In genomic region chr18:58378411-58378820, GRCh38 we compare ENCODE assay signal across 21 cellular contexts.
DNase-seq lines count a peak whose midpoint lies in the region; ATAC-seq and TF ChIP-seq lines count a peak whose summit lies in the region.
"Had no signal": no experiment of that assay in that cellular context is flagged by ENCODE, and none has a peak within 500 bp of the region (broad histone marks: within the 10 kb centered on the region; RNA-seq: fewer than 3 reads in every experiment).

No MANE protein-coding gene starts in this region.

- H2BK12ac ChIP-seq in neuronal stem cell (ENCODE audit: low read length), result no peak overlapping the region

- no peaks in the 10 kb centered on the region for H3K27me3 ChIP-seq in right atrium auricular region
- H3K27me3 ChIP-seq in H7 (ENCODE audit: control insufficient read depth, insufficient read depth, low read length), result no peaks in the 10 kb centered on the region
- no peaks in the 10 kb centered on the region for H3K27me3 ChIP-seq in endodermal cell (ENCODE audit: control insufficient read depth, insufficient read depth, low read length, poor library complexity, severe bottlenecking)
- no peaks in the 10 kb centered on the region for H3K27me3 ChIP-seq in neuronal stem cell (ENCODE audit: control insufficient read depth in 3 of 3, insufficient read depth in 3 of 3, low read depth in 1 of 3, low read length in 3 of 3)
- H3K27me3 ChIP-seq: SJCRH30 had no signal

- H2AFZ ChIP-seq in neuronal stem cell (ENCODE audit: low read length), result no peak overlapping the region

- H2BK120ac ChIP-seq in neuronal stem cell (ENCODE audit: low read depth, low read length), result no peak overlapping the region

- no peak overlapping the region for H3K4me3 Mint-ChIP-seq in endodermal cell
- H3K4me3 Mint-ChIP-seq: CD4-positive, CD25-positive, alpha-beta regulatory T cell; IgD-negative memory B cell had no signal

- H3K4me1 Mint-ChIP-seq in endodermal cell, result no peaks in the 10 kb centered on the region
- H3K4me1 Mint-ChIP-seq: CD4-positive, CD25-positive, alpha-beta regulatory T cell; IgD-negative memory B cell had no signal

- H3K27ac ChIP-seq in right atrium auricular region (no peak overlapping the region), endodermal cell (ENCODE audit: low read depth, low read length) (no peak overlapping the region), neuronal stem cell (replicated peaks; ENCODE audit: low read length) (no peak overlapping the region)
- H3K27ac ChIP-seq: SJCRH30 had no signal

- no peaks in the 10 kb centered on the region for H3K9me3 ChIP-seq in right atrium auricular region
- H3K9me3 ChIP-seq in endodermal cell (ENCODE audit: control insufficient read depth, low read length), result no peaks in the 10 kb centered on the region
- H3K9me3 ChIP-seq in neuronal stem cell (replicated peaks in 1 of 2; ENCODE audit: control insufficient read depth in 2 of 2, insufficient read depth in 1 of 2, low read depth in 1 of 2, low read length in 2 of 2), result no peaks in the 10 kb centered on the region
- H3K9me3 ChIP-seq: SJCRH30 had no signal

- H3K36me3 Mint-ChIP-seq in endodermal cell (ENCODE audit: low read depth), result peaks cover 47% of the 10 kb centered on the region

- no peak overlapping the region for H4K8ac ChIP-seq in neuronal stem cell (ENCODE audit: low read depth, low read length)

- H3K27ac Mint-ChIP-seq in endodermal cell, result peak overlapping the region; percentile 40
- H3K27ac Mint-ChIP-seq: CD4-positive, CD25-positive, alpha-beta regulatory T cell; IgD-negative memory B cell had no signal

- H3K4me1 ChIP-seq in right atrium auricular region, result no peaks in the 10 kb centered on the region
- no peaks in the 10 kb centered on the region for H3K4me1 ChIP-seq in endodermal cell (ENCODE audit: control insufficient read depth, insufficient read depth, low read length)
- peaks cover 4 to 8% of the 10 kb centered on the region in 2 donors for H3K4me1 ChIP-seq in neuronal stem cell (ENCODE audit: control insufficient read depth in 2 of 2, insufficient read depth in 1 of 2, low read depth in 1 of 2, low read length in 2 of 2)
- H3K4me1 ChIP-seq: SJCRH30 had no signal

- peak overlapping the region; percentile 3 for H3K23ac ChIP-seq in neuronal stem cell (ENCODE audit: low read depth, low read length, poor library complexity)

- H3K9me3 Mint-ChIP-seq in endodermal cell, result no peaks in the 10 kb centered on the region
- H3K9me3 Mint-ChIP-seq: CD4-positive, CD25-positive, alpha-beta regulatory T cell; IgD-negative memory B cell had no signal

- no peak overlapping the region for H3K18ac ChIP-seq in neuronal stem cell (ENCODE audit: low read length)

- no peak overlapping the region for H4K91ac ChIP-seq in neuronal stem cell (ENCODE audit: low read depth, low read length, poor library complexity)

- peaks cover 17% of the 10 kb centered on the region for H3K36me3 ChIP-seq in right atrium auricular region
- peaks cover 5% of the 10 kb centered on the region for H3K36me3 ChIP-seq in H7 (replicated peaks; ENCODE audit: control insufficient read depth, insufficient read depth, low read length)
- H3K36me3 ChIP-seq in endodermal cell (ENCODE audit: control insufficient read depth, insufficient read depth, low read length), result peaks cover 16% of the 10 kb centered on the region
- H3K36me3 ChIP-seq in neuronal stem cell (replicated peaks in 1 of 2; ENCODE audit: control insufficient read depth in 2 of 2, insufficient read depth in 2 of 2, low read length in 2 of 2), result peaks cover 0 to 7% of the 10 kb centered on the region in 2 donors

- H2AK5ac ChIP-seq in neuronal stem cell (ENCODE audit: low read depth, low read length), result no peak overlapping the region

- no peak overlapping the region for H2BK5ac ChIP-seq in neuronal stem cell (ENCODE audit: low read length)

- no peak overlapping the region for H2BK15ac ChIP-seq in neuronal stem cell (ENCODE audit: low read length)

- WGBS in endodermal cell (ENCODE audit: insufficient coverage in 1 of 2, insufficient read length in 1 of 2), 2 experiments, result 91 to 98% methylated on average over 4 to 12 of the region's 12 CpGs
- WGBS in neuronal stem cell (ENCODE audit: extremely low coverage in 2 of 2, insufficient read length in 2 of 2, insufficient replicate concordance in 1 of 2), 2 donors, result no CpG with 5 or more reads among the region's 12 CpGs

- H3K14ac ChIP-seq in neuronal stem cell (ENCODE audit: low read length), result no peak overlapping the region

- peak; percentile 23 to 31 for ATAC-seq in left cardiac atrium
- no peak for ATAC-seq in GM21360 (IDR thresholded peaks at IDR 0.05; ENCODE audit: unreplicated experiment)
- no peak for ATAC-seq in GM19455 (IDR thresholded peaks at IDR 0.05; ENCODE audit: unreplicated experiment)
- ATAC-seq: HCT116, SK-N-SH treated with all-trans-retinoic acid at 6 μM for 48 hours had no signal

- no peak overlapping the region for H3K9ac ChIP-seq in endodermal cell (ENCODE audit: extremely low read depth, low read length, poor library complexity, severe bottlenecking)
- no peak overlapping the region for H3K9ac ChIP-seq in neuronal stem cell (ENCODE audit: low read depth, low read length, poor library complexity)

- H3K27me3 Mint-ChIP-seq in endodermal cell (ENCODE audit: insufficient read depth), result no peaks in the 10 kb centered on the region
- H3K27me3 Mint-ChIP-seq: IgD-negative memory B cell had no signal

- no peak for TF ChIP-seq CTCF in right atrium auricular region (IDR thresholded peaks at IDR 0.05)
- TF ChIP-seq CTCF in endodermal cell (conservative IDR thresholded peaks at IDR 0.05), result no peak
- TF ChIP-seq CTCF in foreskin fibroblast (IDR thresholded peaks at IDR 0.05; ENCODE audit: low read depth, low read length), result no peak

- H3K4me2 ChIP-seq in neuronal stem cell (ENCODE audit: insufficient read depth, low read length, poor library complexity, severe bottlenecking), result no peak overlapping the region

- DNase-seq in left cardiac atrium (no peak), right atrium auricular region (ENCODE audit: low spot score) (no peak), H7 (peak; percentile 62), endodermal cell (no peak), neuronal stem cell (ENCODE audit: low spot score) (no peak), foreskin fibroblast (no peak)
- DNase-seq: CD4-positive, CD25-positive, alpha-beta regulatory T cell; DMS53; GOT3; NCI-H1048; NCI-H1417 treated with DMSO at 0.1 percent for 48 hours; NCI-H1694 treated with DMSO at 0.1 percent for 48 hours; NCI-H2081; NCI-H2227 treated with DMSO at 0.1 percent for 48 hours; NCI-H510A; SJCRH30 had no signal

- H3K4ac ChIP-seq in neuronal stem cell (ENCODE audit: low read length), result no peak overlapping the region

- H3K4me3 ChIP-seq in right atrium auricular region, result no peak overlapping the region
- H3K4me3 ChIP-seq in H7 (ENCODE audit: insufficient read depth, low read depth, low read length), result no peak overlapping the region
- H3K4me3 ChIP-seq in endodermal cell (ENCODE audit: low read length), result no peak overlapping the region
- H3K4me3 ChIP-seq in neuronal stem cell (ENCODE audit: low read length in 2 of 2), result no peak overlapping the region
- H3K4me3 ChIP-seq in foreskin fibroblast (ENCODE audit: low read depth in 1 of 2, low read length in 2 of 2), result no peak overlapping the region
- H3K4me3 ChIP-seq: SJCRH30 had no signal

- no peaks in the 10 kb centered on the region for H3K79me1 ChIP-seq in neuronal stem cell (ENCODE audit: low read depth, low read length)

- intact Hi-C loops in left cardiac atrium (cut with DNase I), result no loop called here

Comparison
In these comparisons a context has a peak if more than half of its experiments do, and no peak if none do; other contexts are left out.
1. ATAC-seq: peak in left cardiac atrium (2 of 2); none in GM21360 (single experiment) and GM19455 (single experiment).